ENCODE assay signal across 1 cellular context in the genomic region with DNA sequence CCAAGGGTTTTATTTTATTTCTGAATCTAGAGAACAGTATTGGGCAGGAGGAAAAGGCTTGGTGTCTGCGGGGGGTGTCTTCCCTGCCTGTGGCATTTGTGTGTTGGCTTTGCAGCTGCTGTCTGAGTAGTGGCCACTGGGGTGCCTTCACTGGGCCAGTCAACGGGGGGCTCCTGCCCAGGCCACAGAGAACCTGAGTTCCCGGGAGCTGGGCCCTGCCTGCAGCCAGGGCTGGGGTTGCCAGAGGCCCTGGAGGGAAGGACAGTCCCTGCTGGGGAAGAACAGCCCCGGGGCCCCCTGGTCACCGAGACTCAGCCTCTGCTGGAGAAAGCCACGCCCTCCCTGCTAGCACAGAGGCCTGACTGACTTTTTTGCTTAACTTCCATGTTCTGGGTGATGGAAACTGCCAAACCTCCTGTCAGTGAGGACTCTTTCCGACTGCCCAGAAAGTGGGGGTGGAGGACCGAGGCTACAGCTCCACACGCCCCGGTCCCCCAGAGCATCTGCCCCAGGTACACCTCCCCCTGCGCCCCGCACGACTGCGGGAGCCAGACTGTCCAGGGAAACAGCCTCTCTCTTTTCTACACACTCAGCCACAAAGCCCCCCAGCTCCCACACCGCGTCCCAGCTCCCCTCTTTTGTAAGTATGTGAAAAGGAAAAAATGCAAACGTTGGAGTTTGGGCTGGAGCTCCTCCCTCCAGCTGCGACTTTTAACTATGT.
TF ChIP-seq lines count a peak whose summit lies in the region.

No MANE protein-coding gene starts in this region.

TF ChIP-seq in GM23338, 12 proteins besides CTCF, POLR2A, EP300 and RAD21 (continued from another document):
- TF ChIP-seq, protein P1, sequence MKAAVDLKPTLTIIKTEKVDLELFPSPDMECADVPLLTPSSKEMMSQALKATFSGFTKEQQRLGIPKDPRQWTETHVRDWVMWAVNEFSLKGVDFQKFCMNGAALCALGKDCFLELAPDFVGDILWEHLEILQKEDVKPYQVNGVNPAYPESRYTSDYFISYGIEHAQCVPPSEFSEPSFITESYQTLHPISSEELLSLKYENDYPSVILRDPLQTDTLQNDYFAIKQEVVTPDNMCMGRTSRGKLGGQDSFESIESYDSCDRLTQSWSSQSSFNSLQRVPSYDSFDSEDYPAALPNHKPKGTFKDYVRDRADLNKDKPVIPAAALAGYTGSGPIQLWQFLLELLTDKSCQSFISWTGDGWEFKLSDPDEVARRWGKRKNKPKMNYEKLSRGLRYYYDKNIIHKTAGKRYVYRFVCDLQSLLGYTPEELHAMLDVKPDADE (IDR thresholded peaks at IDR 0.05) = no peak
- TF ChIP-seq EZH2phosphoT487 (IDR thresholded peaks at IDR 0.05; ENCODE audit: unreplicated experiment) = no peak
- TF ChIP-seq ZNF114 (CRISPR knock-in tag; IDR thresholded peaks at IDR 0.05) = no peak
- no peak for TF ChIP-seq POLR2AphosphoS5 (IDR thresholded peaks at IDR 0.05; ENCODE audit: low read depth)
- no peak for TF ChIP-seq ZNF331 (CRISPR knock-in tag; IDR thresholded peaks at IDR 0.05; ENCODE audit: low read depth)
- TF ChIP-seq, protein P2, sequence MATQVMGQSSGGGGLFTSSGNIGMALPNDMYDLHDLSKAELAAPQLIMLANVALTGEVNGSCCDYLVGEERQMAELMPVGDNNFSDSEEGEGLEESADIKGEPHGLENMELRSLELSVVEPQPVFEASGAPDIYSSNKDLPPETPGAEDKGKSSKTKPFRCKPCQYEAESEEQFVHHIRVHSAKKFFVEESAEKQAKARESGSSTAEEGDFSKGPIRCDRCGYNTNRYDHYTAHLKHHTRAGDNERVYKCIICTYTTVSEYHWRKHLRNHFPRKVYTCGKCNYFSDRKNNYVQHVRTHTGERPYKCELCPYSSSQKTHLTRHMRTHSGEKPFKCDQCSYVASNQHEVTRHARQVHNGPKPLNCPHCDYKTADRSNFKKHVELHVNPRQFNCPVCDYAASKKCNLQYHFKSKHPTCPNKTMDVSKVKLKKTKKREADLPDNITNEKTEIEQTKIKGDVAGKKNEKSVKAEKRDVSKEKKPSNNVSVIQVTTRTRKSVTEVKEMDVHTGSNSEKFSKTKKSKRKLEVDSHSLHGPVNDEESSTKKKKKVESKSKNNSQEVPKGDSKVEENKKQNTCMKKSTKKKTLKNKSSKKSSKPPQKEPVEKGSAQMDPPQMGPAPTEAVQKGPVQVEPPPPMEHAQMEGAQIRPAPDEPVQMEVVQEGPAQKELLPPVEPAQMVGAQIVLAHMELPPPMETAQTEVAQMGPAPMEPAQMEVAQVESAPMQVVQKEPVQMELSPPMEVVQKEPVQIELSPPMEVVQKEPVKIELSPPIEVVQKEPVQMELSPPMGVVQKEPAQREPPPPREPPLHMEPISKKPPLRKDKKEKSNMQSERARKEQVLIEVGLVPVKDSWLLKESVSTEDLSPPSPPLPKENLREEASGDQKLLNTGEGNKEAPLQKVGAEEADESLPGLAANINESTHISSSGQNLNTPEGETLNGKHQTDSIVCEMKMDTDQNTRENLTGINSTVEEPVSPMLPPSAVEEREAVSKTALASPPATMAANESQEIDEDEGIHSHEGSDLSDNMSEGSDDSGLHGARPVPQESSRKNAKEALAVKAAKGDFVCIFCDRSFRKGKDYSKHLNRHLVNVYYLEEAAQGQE (IDR thresholded peaks at IDR 0.05; ENCODE audit: unreplicated experiment) = no peak
- no peak for TF ChIP-seq JUNB (IDR thresholded peaks at IDR 0.05; ENCODE audit: unreplicated experiment)
- TF ChIP-seq CREB1 (CRISPR knock-in tag; IDR thresholded peaks at IDR 0.05; ENCODE audit: low read depth) = no peak
- no peak for TF ChIP-seq EZH2 (IDR thresholded peaks at IDR 0.05; ENCODE audit: low read depth, unreplicated experiment)
- TF ChIP-seq ZNF462 (CRISPR knock-in tag; IDR thresholded peaks at IDR 0.05) = no peak
